9 cellular contexts compared by ENCODE assay signal in genomic region chr10:93893646-93894515, GRCh38. TPM values are rescaled to one million over a fixed set of nuclear protein-coding genes. Genes with fewer than 3 reads are reported as not detected.
DNase-seq lines count a peak whose midpoint lies in the region; ATAC-seq and TF ChIP-seq lines count a peak whose summit lies in the region.
"Had no signal": no experiment of that assay in that cellular context is flagged by ENCODE, and none has a peak within 500 bp of the region (broad histone marks: within the 10 kb centered on the region; RNA-seq: fewer than 3 reads in every experiment).

Gene SLC35G1 (plus strand): TSS chr10:93893978. CDS start chr10:93894034, 56 bp downstream.

- DNase-seq in NCI-H2107 treated with DMSO at 0.1 percent for 48 hours (lab: John Stamatoyannopoulos, UW; ENCODE audit: unreplicated experiment) (peak; percentile 2), NCI-H2107 (lab: John Stamatoyannopoulos, UW) (no peak), NCI-H1436 treated with DMSO at 0.1 percent for 48 hours (lab: John Stamatoyannopoulos, UW) (peak; percentile 32), breast epithelium (ENCODE audit: low spot score in 2 of 2) (peak in 1 of 2 donors; percentile 18), iris pigment epithelial cell (ENCODE audit: low read depth) (peak; percentile 45)
- peak; percentile 74 for DNase-seq in stimulated activated CD4-positive, alpha-beta T cell treated with anti-CD3 and anti-CD28 coated beads, Interleukin-12 subunit alpha, Interleukin-12 subunit beta, amount 100 ng/mL, for 4 hours
- DNase-seq: DND-41 had no signal

- peak within 1 kb of the TSS; percentile 78 for H3K27ac ChIP-seq in VCaP
- peak within 1 kb of the TSS; percentile 14 to 34 for H3K27ac ChIP-seq in breast epithelium

- no peak for TF ChIP-seq POLR2A in breast epithelium (IDR thresholded peaks at IDR 0.05)

- H3K4me1 ChIP-seq in breast epithelium: no peaks in the 10 kb centered on the region

- no peaks in the 10 kb centered on the region for H3K36me3 ChIP-seq in breast epithelium

- H3K9me3 ChIP-seq in breast epithelium: no peaks in the 10 kb centered on the region

- intact Hi-C loops in breast epithelium (cut with DNase I; ENCODE audit: low total_unique reads): no loop called here

- H3K27me3 ChIP-seq in breast epithelium: no peaks in the 10 kb centered on the region

- H3K4me3 ChIP-seq in breast epithelium: peak within 1 kb of the TSS; percentile 82 to 92 (median 85)

- peak; percentile 91 for ATAC-seq in HG02852 (IDR thresholded peaks at IDR 0.05; ENCODE audit: unreplicated experiment)

- TF ChIP-seq CTCF in VCaP (conservative IDR thresholded peaks at IDR 0.05) (0 out of 2 replicates have a peak, but pooled peaks have one; percentile 7), breast epithelium (IDR thresholded peaks at IDR 0.05) (no peak)

RNA-seq across cellular contexts. Expression of gene SLC35G1, which starts in this region (rescaled TPM):
- total RNA-seq in breast epithelium: 1 to 10 TPM; 2.9 to 7.0 (median 3.9) TPM
